In the genomic region with DNA sequence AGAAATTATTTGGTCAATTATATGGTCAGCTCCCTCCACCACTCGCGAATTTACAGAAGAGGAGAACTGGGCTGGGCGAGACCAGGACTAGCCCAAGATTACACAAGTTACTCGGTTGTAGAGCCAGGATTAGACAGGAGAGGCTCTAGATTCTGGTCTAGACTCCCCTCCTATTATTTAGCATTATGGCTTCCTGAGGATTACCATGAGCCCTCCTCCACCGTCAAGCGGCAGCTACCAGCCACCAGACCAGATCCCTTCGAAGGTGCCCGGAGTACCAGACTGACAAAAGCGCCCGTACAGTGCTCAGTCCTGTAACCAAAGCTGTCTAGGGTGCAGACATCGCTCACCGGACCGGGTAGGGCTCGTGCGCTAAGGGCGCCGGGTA, we compare ENCODE assay signal across 10 cellular contexts. TPM values are rescaled to one million over a fixed set of nuclear protein-coding genes. Genes with fewer than 3 reads are reported as not detected.
DNase-seq lines count a peak whose midpoint lies in the region; ATAC-seq, FAIRE-seq and TF ChIP-seq lines count a peak whose summit lies in the region.
"Had no signal": no experiment of that assay in that cellular context is flagged by ENCODE, and none has a peak within 500 bp of the region (broad histone marks: within the 10 kb centered on the region; RNA-seq: fewer than 3 reads in every experiment).

No MANE protein-coding gene starts in this region.

- DNase-seq in left ventricle myocardium inferior (no peak), Right ventricle myocardium superior (no peak), astrocyte (ENCODE audit: low read depth) (no peak), mesothelial cell of epicardium (ENCODE audit: low spot score in 2 of 2, unreplicated experiment in 2 of 2) (no peak), vagina (ENCODE audit: extremely low spot score in 2 of 2) (no peak), NCI-H187 treated with DMSO at 0.1 percent for 48 hours (lab: John Stamatoyannopoulos, UW) (no peak), AML-193 (lab: John Stamatoyannopoulos, UW) (no peak)
- DNase-seq: GDM1, KBM-7 had no signal

- H3K27me3 ChIP-seq in left ventricle myocardium inferior (ENCODE audit: low read depth) (peaks cover 72% of the 10 kb centered on the region), astrocyte (ENCODE audit: insufficient read depth, low read length) (peaks cover 72% of the 10 kb centered on the region), vagina (peaks cover 18% of the 10 kb centered on the region)

- no peak for TF ChIP-seq POLR2A in vagina (IDR thresholded peaks at IDR 0.05)

- H3K4me3 Mint-ChIP-seq in astrocyte (ENCODE audit: unreplicated experiment) (no peak overlapping the region), mesothelial cell of epicardium (peak overlapping the region; percentile 49)

- H3K36me3 ChIP-seq in left ventricle myocardium inferior (no peaks in the 10 kb centered on the region), astrocyte (ENCODE audit: insufficient read depth, low read length) (no peaks in the 10 kb centered on the region), vagina (no peaks in the 10 kb centered on the region)

- no peaks in the 10 kb centered on the region for H3K79me2 ChIP-seq in astrocyte (ENCODE audit: insufficient read depth, low read length)

- peaks cover 21% of the 10 kb centered on the region for H3K4me1 ChIP-seq in left ventricle myocardium inferior
- H3K4me1 ChIP-seq in astrocyte (ENCODE audit: insufficient read depth, low read length), result peaks cover 4% of the 10 kb centered on the region
- peaks cover 5% of the 10 kb centered on the region for H3K4me1 ChIP-seq in vagina

- ATAC-seq in Right ventricle myocardium superior (ENCODE audit: poor library complexity) (no peak), GM18520 (IDR thresholded peaks at IDR 0.05; ENCODE audit: unreplicated experiment) (no peak)

- peak overlapping the region; percentile 72 for H2AFZ ChIP-seq in astrocyte (ENCODE audit: low read depth, low read length)

- H3K4me2 ChIP-seq in astrocyte (ENCODE audit: low read length), result peak overlapping the region; percentile 75

- H3K9me3 Mint-ChIP-seq in astrocyte (ENCODE audit: unreplicated experiment) (peaks cover 25% of the 10 kb centered on the region), mesothelial cell of epicardium (no peaks in the 10 kb centered on the region)

- peaks cover 5% of the 10 kb centered on the region for H3K4me1 Mint-ChIP-seq in astrocyte (ENCODE audit: low read depth, unreplicated experiment)
- H3K4me1 Mint-ChIP-seq in mesothelial cell of epicardium, result peaks cover 14% of the 10 kb centered on the region

- H3K27ac ChIP-seq in left ventricle myocardium inferior (replicated peaks) (no peak overlapping the region), astrocyte (ENCODE audit: low read depth, low read length) (no peak overlapping the region), vagina (no peak overlapping the region)

- intact Hi-C loops in left ventricle myocardium inferior (cut with micrococcal nuclease), result no loop called here
- intact Hi-C loops in Right ventricle myocardium superior (cut with DNase I), result no loop called here
- intact Hi-C loops in vagina (cut with DNase I), result no loop called here

- TF ChIP-seq CTCF in left ventricle myocardium inferior (IDR thresholded peaks at IDR 0.05; ENCODE audit: borderline replicate concordance) (no peak), astrocyte (IDR thresholded peaks at IDR 0.05; ENCODE audit: insufficient read depth, low read depth, low read length) (no peak), mesothelial cell of epicardium (IDR thresholded peaks at IDR 0.05; ENCODE audit: unreplicated experiment) (no peak), vagina (IDR thresholded peaks at IDR 0.05) (no peak)

- peak overlapping the region; percentile 66 for H3K4me3 ChIP-seq in left ventricle myocardium inferior
- H3K4me3 ChIP-seq in astrocyte (ENCODE audit: insufficient read depth, low read depth, low read length), result peak overlapping the region; percentile 43
- H3K4me3 ChIP-seq in vagina, result peak overlapping the region; percentile 42 to 53

- no peak overlapping the region for H3K9ac ChIP-seq in astrocyte (ENCODE audit: low read length)

- H4K20me1 ChIP-seq in astrocyte (ENCODE audit: insufficient read depth, low read length), result no peaks in the 10 kb centered on the region

- no peak for FAIRE-seq in astrocyte (lab: Jason Lieb, UNC)

- peaks cover 13% of the 10 kb centered on the region for H3K36me3 Mint-ChIP-seq in astrocyte (ENCODE audit: low read depth, unreplicated experiment)
- no peaks in the 10 kb centered on the region for H3K36me3 Mint-ChIP-seq in mesothelial cell of epicardium

- H3K9me3 ChIP-seq in left ventricle myocardium inferior (replicated peaks), result no peaks in the 10 kb centered on the region
- H3K9me3 ChIP-seq in astrocyte (ENCODE audit: insufficient read depth, low read depth, low read length), result peaks cover 8% of the 10 kb centered on the region
- H3K9me3 ChIP-seq in vagina, result no peaks in the 10 kb centered on the region

- H3K27ac Mint-ChIP-seq in astrocyte (ENCODE audit: unreplicated experiment) (no peak overlapping the region), mesothelial cell of epicardium (no peak overlapping the region)

- H3K27me3 Mint-ChIP-seq in astrocyte (ENCODE audit: low read depth, unreplicated experiment) (peaks cover 70% of the 10 kb centered on the region), mesothelial cell of epicardium (ENCODE audit: low read depth) (peaks cover 87% of the 10 kb centered on the region)

RNA-seq across cellular contexts. Expression of a gene that starts 0.5 kb away (rescaled TPM):
- total RNA-seq in left ventricle myocardium inferior (not detected), Right ventricle myocardium superior (not detected), astrocyte (not detected in 2 replicates), mesothelial cell of epicardium (0.18 TPM in 1 of 3 replicates, not detected in the others), vagina (not detected)

RNA-seq across cellular contexts. Expression of a gene that starts 28.1 kb away (rescaled TPM):
- total RNA-seq in left ventricle myocardium inferior (11.4 TPM), Right ventricle myocardium superior (7.3 TPM), astrocyte (7.0 and 7.2 TPM in 2 replicates), mesothelial cell of epicardium (9.2 to 11.7 TPM (median 10.4 TPM) in 3 replicates), vagina (6.9 TPM)
